Comparison of ENCODE assay signal across 17 cellular contexts in genomic region chr3:69096299-69096698, GRCh38. TPM values are rescaled to one million over a fixed set of nuclear protein-coding genes. Genes with fewer than 3 reads are reported as not detected.
DNase-seq lines count a peak whose midpoint lies in the region; ATAC-seq and TF ChIP-seq lines count a peak whose summit lies in the region.
"Had no signal": no experiment of that assay in that cellular context is flagged by ENCODE, and none has a peak within 500 bp of the region (broad histone marks: within the 10 kb centered on the region; RNA-seq: fewer than 3 reads in every experiment).

No MANE protein-coding gene starts in this region.

- WGBS in esophagus squamous epithelium, 2 donors: 87% methylated on average over 5 of the region's 5 CpGs; no CpG with 5 or more reads in 1 of the 2 donors

- peaks cover 58% of the 10 kb centered on the region for H3K4me1 Mint-ChIP-seq in activated CD4-positive, alpha-beta T cell treated with anti-CD3 and anti-CD28 coated beads, Interleukin-2, amount 10 ng/mL, durations not matched to agents 24 days and 14 days
- H3K4me1 Mint-ChIP-seq in T-cell: peaks cover 82 to 85% (median 84%) of the 10 kb centered on the region in 3 donors
- peaks cover 71% of the 10 kb centered on the region for H3K4me1 Mint-ChIP-seq in stimulated activated effector memory CD8-positive, alpha-beta T cell treated with anti-CD3 and anti-CD28 coated beads, Interleukin-12 subunit alpha, Interleukin-12 subunit beta, amount 100 ng/mL, for 72 hours

- peak overlapping the region in 3 of 4 donors; percentile 53 to 96 (median 91) for H3K27ac ChIP-seq in esophagus squamous epithelium
- no peak overlapping the region for H3K27ac ChIP-seq in colonic mucosa
- H3K27ac ChIP-seq: VCaP had no signal

- peak overlapping the region; percentile 85 for H3K4me3 Mint-ChIP-seq in activated CD4-positive, alpha-beta T cell treated with anti-CD3 and anti-CD28 coated beads, Interleukin-2, amount 10 ng/mL, durations not matched to agents 24 days and 14 days
- H3K4me3 Mint-ChIP-seq in T-cell: peak overlapping the region in 1 of 3 donors; percentile 77
- peak overlapping the region; percentile 89 for H3K4me3 Mint-ChIP-seq in stimulated activated effector memory CD8-positive, alpha-beta T cell treated with anti-CD3 and anti-CD28 coated beads, Interleukin-12 subunit alpha, Interleukin-12 subunit beta, amount 100 ng/mL, for 72 hours

- TF ChIP-seq POLR2A in esophagus squamous epithelium (IDR thresholded peaks at IDR 0.05): no peak

- H3K9me3 ChIP-seq in esophagus squamous epithelium (no peaks in the 10 kb centered on the region), MG63 (no peaks in the 10 kb centered on the region), colonic mucosa (no peaks in the 10 kb centered on the region)

- intact Hi-C loops in activated CD4-positive, alpha-beta T cell treated with anti-CD3 and anti-CD28 coated beads, Interleukin-2, amount 10 ng/mL, durations not matched to agents 24 days and 14 days (cut with micrococcal nuclease): no loop called here
- intact Hi-C loops in esophagus squamous epithelium (cut with DNase I): no loop called here
- intact Hi-C loops in colonic mucosa (cut with DNase I): no loop called here

- H3K9ac ChIP-seq in colonic mucosa (ENCODE audit: low read depth in 2 of 2, low read length in 2 of 2): no peak overlapping the region

- no peak for ATAC-seq in T-cell (replicated peaks in 1 of 4)
- ATAC-seq in stimulated activated effector memory CD8-positive, alpha-beta T cell treated with anti-CD3 and anti-CD28 coated beads, Interleukin-12 subunit alpha, Interleukin-12 subunit beta, amount 100 ng/mL, for 72 hours: no peak
- ATAC-seq in HG03354 (IDR thresholded peaks at IDR 0.05; ENCODE audit: poor library complexity, severe bottlenecking, unreplicated experiment): no peak

- CTCF ChIA-PET in T-cell (lab: Charles Lee): interaction anchor here in 1 of 2 donors (0.9 to 2.0 kb wide), 3 partner anchors 9 to 25 kb away, joined by 3 to 5 read pairs (median 4); no protein-coding TSS in a partner anchor

- H3K27me3 ChIP-seq in esophagus squamous epithelium: no peaks in the 10 kb centered on the region
- no peaks in the 10 kb centered on the region for H3K27me3 ChIP-seq in MG63
- H3K27me3 ChIP-seq in colonic mucosa: no peaks in the 10 kb centered on the region

- H3K27ac Mint-ChIP-seq in activated CD4-positive, alpha-beta T cell treated with anti-CD3 and anti-CD28 coated beads, Interleukin-2, amount 10 ng/mL, durations not matched to agents 24 days and 14 days: peak overlapping the region; percentile 95
- H3K27ac Mint-ChIP-seq in T-cell: peak overlapping the region; percentile 95 to 97
- peak overlapping the region; percentile 82 for H3K27ac Mint-ChIP-seq in stimulated activated effector memory CD8-positive, alpha-beta T cell treated with anti-CD3 and anti-CD28 coated beads, Interleukin-12 subunit alpha, Interleukin-12 subunit beta, amount 100 ng/mL, for 72 hours

- POLR2A ChIA-PET in T-cell (lab: Charles Lee): interaction anchor here (0.5 to 0.7 kb wide), 3 partner anchors 9 to 109 kb away, joined by 3 to 14 read pairs (median 5); no protein-coding TSS in a partner anchor

- no peaks in the 10 kb centered on the region for H3K9me3 Mint-ChIP-seq in activated CD4-positive, alpha-beta T cell treated with anti-CD3 and anti-CD28 coated beads, Interleukin-2, amount 10 ng/mL, durations not matched to agents 24 days and 14 days
- no peaks in the 10 kb centered on the region for H3K9me3 Mint-ChIP-seq in T-cell
- H3K9me3 Mint-ChIP-seq in stimulated activated effector memory CD8-positive, alpha-beta T cell treated with anti-CD3 and anti-CD28 coated beads, Interleukin-12 subunit alpha, Interleukin-12 subunit beta, amount 100 ng/mL, for 72 hours: no peaks in the 10 kb centered on the region

- DNase-seq in activated CD4-positive, alpha-beta T cell treated with anti-CD3 and anti-CD28 coated beads, Interleukin-2, amount 10 ng/mL, durations not matched to agents 24 days and 14 days: no peak
- DNase-seq in activated CD4-positive, alpha-beta T cell treated with anti-CD3 and anti-CD28 coated beads for 1 hour: no peak
- DNase-seq in T-cell: no peak
- DNase-seq in esophagus squamous epithelium (lab: John Stamatoyannopoulos, UW): no peak
- no peak for DNase-seq in stimulated activated effector memory CD8-positive, alpha-beta T cell treated with anti-CD3 and anti-CD28 coated beads, Interleukin-12 subunit alpha, Interleukin-12 subunit beta, amount 100 ng/mL, for 72 hours (ENCODE audit: low spot score in 2 of 2)
- DNase-seq in MG63: no peak
- no peak for DNase-seq in colonic mucosa
- DNase-seq: activated effector memory CD4-positive, alpha-beta T cell treated with Interleukin-2 at 50 U/mL for 16 hours; DMS53; IMR-90; mesendoderm; NCI-H187 treated with DMSO at 0.1 percent for 48 hours; NCI-H82; SHP77 treated with DMSO at 0.1 percent for 48 hours had no signal

- TF ChIP-seq CTCF in esophagus squamous epithelium (IDR thresholded peaks at IDR 0.05) (no peak), colonic mucosa (IDR thresholded peaks at IDR 0.05) (no peak)

- no peaks in the 10 kb centered on the region for H3K27me3 Mint-ChIP-seq in activated CD4-positive, alpha-beta T cell treated with anti-CD3 and anti-CD28 coated beads, Interleukin-2, amount 10 ng/mL, durations not matched to agents 24 days and 14 days
- H3K27me3 Mint-ChIP-seq in T-cell: no peaks in the 10 kb centered on the region

- peaks cover 0 to 25% (median 0%) of the 10 kb centered on the region in 3 donors for H3K36me3 ChIP-seq in esophagus squamous epithelium
- H3K36me3 ChIP-seq in MG63: peaks cover 4% of the 10 kb centered on the region
- no peaks in the 10 kb centered on the region for H3K36me3 ChIP-seq in colonic mucosa

- H3K4me1 ChIP-seq in esophagus squamous epithelium: peaks cover 29 to 80% (median 53%) of the 10 kb centered on the region in 3 donors
- peaks cover 10% of the 10 kb centered on the region for H3K4me1 ChIP-seq in colonic mucosa

- no peak overlapping the region for H3K4me3 ChIP-seq in esophagus squamous epithelium
- H3K4me3 ChIP-seq in MG63: no peak overlapping the region
- no peak overlapping the region for H3K4me3 ChIP-seq in colonic mucosa

- H3K36me3 Mint-ChIP-seq in activated CD4-positive, alpha-beta T cell treated with anti-CD3 and anti-CD28 coated beads, Interleukin-2, amount 10 ng/mL, durations not matched to agents 24 days and 14 days (ENCODE audit: low read depth): peaks cover 62% of the 10 kb centered on the region
- peaks cover 32% of the 10 kb centered on the region for H3K36me3 Mint-ChIP-seq in T-cell
- peaks cover 100% of the 10 kb centered on the region for H3K36me3 Mint-ChIP-seq in stimulated activated effector memory CD8-positive, alpha-beta T cell treated with anti-CD3 and anti-CD28 coated beads, Interleukin-12 subunit alpha, Interleukin-12 subunit beta, amount 100 ng/mL, for 72 hours

RNA-seq across cellular contexts. Expression of gene ARL6IP5, which starts 11.6 kb away (rescaled TPM):
- 118 and 122 TPM in 2 replicates for total RNA-seq in activated CD4-positive, alpha-beta T cell treated with anti-CD3 and anti-CD28 coated beads, Interleukin-2, amount 10 ng/mL, durations not matched to agents 24 days and 14 days
- total RNA-seq in T-cell (100 to 1,000 TPM; 106 to 135 (median 127) TPM), esophagus squamous epithelium (100 to 1,000 TPM in 1 of 4 donors, 10 to 100 TPM in 3; 35.9 to 101 (median 63.0) TPM), colonic mucosa (100 to 1,000 TPM in 1 of 2 donors, 10 to 100 TPM in 1; 77.8 to 156 TPM)
- total RNA-seq in MG63 (2014; rRNA removed; shearing (Covaris generic); ENCODE audit: low replicate concordance): 48.3 and 67.5 TPM in 2 replicates

RNA-seq across cellular contexts. Expression of gene UBA3, which starts 16.1 kb away (rescaled TPM):
- 95.3 and 103 TPM in 2 replicates for total RNA-seq in activated CD4-positive, alpha-beta T cell treated with anti-CD3 and anti-CD28 coated beads, Interleukin-2, amount 10 ng/mL, durations not matched to agents 24 days and 14 days
- total RNA-seq in T-cell (10 to 100 TPM; 62.7 to 83.1 (median 73.2) TPM), esophagus squamous epithelium (10 to 100 TPM; 33.3 to 63.3 (median 52.7) TPM), colonic mucosa (10 to 100 TPM; 57.4 to 59.0 TPM)
- 47.2 and 47.4 TPM in 2 replicates for total RNA-seq in MG63 (2014; rRNA removed; shearing (Covaris generic); ENCODE audit: low replicate concordance)

RNA-seq across cellular contexts. Expression of gene LMOD3, which starts 26.1 kb away (rescaled TPM):
- not detected in 2 replicates for total RNA-seq in activated CD4-positive, alpha-beta T cell treated with anti-CD3 and anti-CD28 coated beads, Interleukin-2, amount 10 ng/mL, durations not matched to agents 24 days and 14 days
- total RNA-seq in T-cell (not detected), esophagus squamous epithelium (under 1 TPM in 1 of 4 donors, not detected in 3; under 0.01 TPM), colonic mucosa (under 1 TPM in 1 of 2 donors, not detected in 1; 0.11 TPM)
- not detected in 2 replicates for total RNA-seq in MG63 (2014; rRNA removed; shearing (Covaris generic); ENCODE audit: low replicate concordance)
- total RNA-seq: cerebellum, IMR-90 had no signal

RNA-seq across cellular contexts. Expression of gene TMF1, which starts 44.2 kb away (rescaled TPM):
- total RNA-seq in activated CD4-positive, alpha-beta T cell treated with anti-CD3 and anti-CD28 coated beads, Interleukin-2, amount 10 ng/mL, durations not matched to agents 24 days and 14 days: 35.9 and 39.0 TPM in 2 replicates
- total RNA-seq in T-cell (10 to 100 TPM; 39.9 to 80.4 (median 46.1) TPM), esophagus squamous epithelium (10 to 100 TPM; 13.3 to 30.1 (median 19.4) TPM), colonic mucosa (10 to 100 TPM; 39.0 to 60.2 TPM)
- total RNA-seq in MG63 (2014; rRNA removed; shearing (Covaris generic); ENCODE audit: low replicate concordance): 2.7 and 4.2 TPM in 2 replicates
